ENCODE assay signal across 11 cellular contexts in genomic region chr7:134457166-134457565, GRCh38. TPM values are rescaled to one million over a fixed set of nuclear protein-coding genes. Genes with fewer than 3 reads are reported as not detected.
DNase-seq lines count a peak whose midpoint lies in the region; ATAC-seq, FAIRE-seq and TF ChIP-seq lines count a peak whose summit lies in the region.
"Had no signal": no experiment of that assay in that cellular context is flagged by ENCODE, and none has a peak within 500 bp of the region (broad histone marks: within the 10 kb centered on the region; RNA-seq: fewer than 3 reads in every experiment).

No MANE protein-coding gene starts in this region.

- H3K27ac ChIP-seq in H1 (ENCODE audit: low read depth, low read length), result no peak overlapping the region
- H3K27ac ChIP-seq: skin epidermis had no signal

- H3K9ac ChIP-seq in H1 (replicated peaks in 1 of 4; ENCODE audit: extremely low read depth in 1 of 4, low read depth in 3 of 4, low read length in 3 of 4), result no peak overlapping the region

- H4K5ac ChIP-seq in H1 (ENCODE audit: insufficient read length, low read depth, low read length), result no peak overlapping the region

- WGBS in H1 (ENCODE audit: extremely low coverage in 1 of 2, insufficient coverage in 1 of 2, insufficient read length in 1 of 2, insufficient replicate concordance in 2 of 2, low coverage in 1 of 2, low lambda C conversion rate in 2 of 2, missing lambda C conversion rate in 1 of 2), 2 experiments, result 93% methylated on average over 2 of the region's 2 CpGs; no CpG with 5 or more reads in 1 of the 2 experiments

- peaks cover 0 to 46% of the 10 kb centered on the region in 2 experiments; a peak in 3 of 4 replicates for H3K79me2 ChIP-seq in H1 (ENCODE audit: control insufficient read depth in 1 of 2, insufficient read depth in 2 of 2, low read length in 2 of 2)

- H3K4me1 Mint-ChIP-seq in activated naive CD4-positive, alpha-beta T cell treated with anti-CD3 and anti-CD28 coated beads for 36 hours (ENCODE audit: low read depth), result peaks cover 56% of the 10 kb centered on the region
- peaks cover 38% of the 10 kb centered on the region for H3K4me1 Mint-ChIP-seq in T-helper 17 cell
- H3K4me1 Mint-ChIP-seq in stimulated activated effector memory CD8-positive, alpha-beta T cell treated with anti-CD3 and anti-CD28 coated beads, Interleukin-12 subunit alpha, Interleukin-12 subunit beta, amount 100 ng/mL, for 72 hours, result peaks cover 45% of the 10 kb centered on the region

- no peak overlapping the region for H2BK5ac ChIP-seq in H1 (ENCODE audit: low read depth, low read length)

- CTCF ChIA-PET in activated naive CD4-positive, alpha-beta T cell treated with anti-CD3 and anti-CD28 coated beads for 36 hours (lab: Charles Lee), result interaction anchor here (1.4 to 2.7 kb wide), 2 partner anchors 9 to 25 kb away, joined by 7 to 8 read pairs; no protein-coding TSS in a partner anchor
- CTCF ChIA-PET in H1 (lab: Charles Lee; ENCODE audit: partially characterized antibody), result interaction anchor here (0.6 to 5.8 kb wide), 14 partner anchors 9 to 520 kb away, joined by 3 to 40 read pairs (median 7); partner anchors contain the start of gene AKR1B15

- TF ChIP-seq CTCF in H1 (IDR thresholded peaks at IDR 0.05; ENCODE audit: control extremely low read depth in 1 of 3, insufficient read depth in 1 of 3, low read depth in 1 of 3, low read length in 3 of 3), result no peak

- no peak for TF ChIP-seq RAD21 in H1 (IDR thresholded peaks at IDR 0.05 in 1 of 2, conservative IDR thresholded peaks at IDR 0.05 in 1 of 2; ENCODE audit: low read depth in 2 of 2, low read length in 2 of 2)

- peak overlapping the region; percentile 71; a peak in 2 of 4 replicates for H3K4me2 ChIP-seq in H1 (ENCODE audit: insufficient read depth in 1 of 2, low read depth in 2 of 2, low read length in 2 of 2)

- peaks cover 4% of the 10 kb centered on the region; the same call in 1 of the 2 replicates for H3K23me2 ChIP-seq in H1 (ENCODE audit: low read depth, low read length)

- H3K4me3 ChIP-seq in H1 (ENCODE audit: extremely low read depth in 1 of 4, insufficient read depth in 2 of 4, low read depth in 3 of 4, low read length in 4 of 4), result peak overlapping the region in 1 of 4 experiments; percentile 92; a peak in 2 of 8 replicates

- no peak overlapping the region for H2AK5ac ChIP-seq in H1 (ENCODE audit: low read depth, low read length)

- POLR2A ChIA-PET in H1 (lab: Charles Lee; ENCODE audit: partially characterized antibody), result interaction anchor here (0.6 to 1.4 kb wide), 3 partner anchors 17 to 29 kb away, joined by 3 to 6 read pairs (median 4); no protein-coding TSS in a partner anchor

- H2BK120ac ChIP-seq in H1 (replicated peaks; ENCODE audit: low read depth, low read length), result no peak overlapping the region

- H3K14ac ChIP-seq in H1 (ENCODE audit: insufficient read length), result no peak overlapping the region

- H3K4me1 ChIP-seq in H1 (replicated peaks in 1 of 4; ENCODE audit: control insufficient read depth in 3 of 4, insufficient read depth in 4 of 4, low read length in 3 of 4), result peaks cover 0 to 4% (median 1%) of the 10 kb centered on the region in 4 experiments; a peak in 4 of 7 replicates

- no peak for DNase-seq in activated naive CD4-positive, alpha-beta T cell treated with anti-CD3 and anti-CD28 coated beads for 36 hours
- no peak for DNase-seq in activated naive CD4-positive, alpha-beta T cell (lab: John Stamatoyannopoulos, UW)
- no peak for DNase-seq in T-helper 17 cell
- DNase-seq in H1 (ENCODE audit: low read depth in 1 of 2, low spot score in 2 of 2), result no peak
- DNase-seq in stimulated activated effector memory CD8-positive, alpha-beta T cell treated with anti-CD3 and anti-CD28 coated beads, Interleukin-12 subunit alpha, Interleukin-12 subunit beta, amount 100 ng/mL, for 72 hours (ENCODE audit: low spot score in 2 of 2), result no peak
- no peak for DNase-seq in NCI-H2029 (lab: John Stamatoyannopoulos, UW)
- no peak for DNase-seq in NCI-H524 treated with DMSO at 0.1 percent for 48 hours (lab: John Stamatoyannopoulos, UW)
- DNase-seq in globus pallidus (ENCODE audit: low spot score), result no peak
- DNase-seq: NCI-H1105, NCI-H748 treated with DMSO at 0.1 percent for 48 hours had no signal

- no peak for TF ChIP-seq POLR2A in H1 (IDR thresholded peaks at IDR 0.05; ENCODE audit: control extremely low read depth in 1 of 2, low read depth in 2 of 2, low read length in 2 of 2)

- no peak overlapping the region for H3K56ac ChIP-seq in H1 (replicated peaks; ENCODE audit: insufficient read length, low read depth, low read length)

- no peak overlapping the region for H3K23ac ChIP-seq in H1 (ENCODE audit: insufficient read length)

- no peak overlapping the region for H3K4ac ChIP-seq in H1 (replicated peaks; ENCODE audit: insufficient read length, low read depth, low read length)

- H3K4me3 Mint-ChIP-seq in activated naive CD4-positive, alpha-beta T cell treated with anti-CD3 and anti-CD28 coated beads for 36 hours, result peak overlapping the region; percentile 81
- H3K4me3 Mint-ChIP-seq in T-helper 17 cell, result peak overlapping the region; percentile 92
- peak overlapping the region; percentile 82 for H3K4me3 Mint-ChIP-seq in stimulated activated effector memory CD8-positive, alpha-beta T cell treated with anti-CD3 and anti-CD28 coated beads, Interleukin-12 subunit alpha, Interleukin-12 subunit beta, amount 100 ng/mL, for 72 hours

- H4K91ac ChIP-seq in H1 (replicated peaks; ENCODE audit: insufficient read length, low read length), result no peak overlapping the region

- no peak overlapping the region for H3K27ac Mint-ChIP-seq in activated naive CD4-positive, alpha-beta T cell treated with anti-CD3 and anti-CD28 coated beads for 36 hours
- peak overlapping the region; percentile 21 for H3K27ac Mint-ChIP-seq in T-helper 17 cell
- no peak overlapping the region for H3K27ac Mint-ChIP-seq in stimulated activated effector memory CD8-positive, alpha-beta T cell treated with anti-CD3 and anti-CD28 coated beads, Interleukin-12 subunit alpha, Interleukin-12 subunit beta, amount 100 ng/mL, for 72 hours

- peaks cover 8% of the 10 kb centered on the region for H3K79me1 ChIP-seq in H1 (ENCODE audit: low read depth, low read length)

- no peak overlapping the region for H2BK20ac ChIP-seq in H1 (ENCODE audit: low read length)

- ATAC-seq in T-helper 17 cell, result no peak
- no peak for ATAC-seq in stimulated activated effector memory CD8-positive, alpha-beta T cell treated with anti-CD3 and anti-CD28 coated beads, Interleukin-12 subunit alpha, Interleukin-12 subunit beta, amount 100 ng/mL, for 72 hours

- peaks cover 7% of the 10 kb centered on the region for H3K36me3 Mint-ChIP-seq in activated naive CD4-positive, alpha-beta T cell treated with anti-CD3 and anti-CD28 coated beads for 36 hours (ENCODE audit: low read depth)
- H3K36me3 Mint-ChIP-seq in T-helper 17 cell (ENCODE audit: low read depth), result peaks cover 2% of the 10 kb centered on the region
- peaks cover 6% of the 10 kb centered on the region for H3K36me3 Mint-ChIP-seq in stimulated activated effector memory CD8-positive, alpha-beta T cell treated with anti-CD3 and anti-CD28 coated beads, Interleukin-12 subunit alpha, Interleukin-12 subunit beta, amount 100 ng/mL, for 72 hours

- no peak overlapping the region for H2AFZ ChIP-seq in H1 (ENCODE audit: low read length)

- no peak for TF ChIP-seq EP300 in H1 (IDR thresholded peaks at IDR 0.05; ENCODE audit: borderline replicate concordance in 1 of 2, low read depth in 2 of 2, low read length in 2 of 2)

- H3K9me3 ChIP-seq in T-helper 17 cell (ENCODE audit: control insufficient read depth, low read length, poor library complexity, severe bottlenecking) (no peaks in the 10 kb centered on the region), H1 (ENCODE audit: insufficient read depth in 2 of 2, low read depth in 1 of 2, low read length in 1 of 2) (no peaks in the 10 kb centered on the region)

- no peak overlapping the region for H2BK15ac ChIP-seq in H1 (ENCODE audit: low read length)

- no peak overlapping the region for H3K18ac ChIP-seq in H1 (ENCODE audit: extremely low read depth, low read length)

- no peak overlapping the region for H4K8ac ChIP-seq in H1 (ENCODE audit: extremely low read depth, insufficient read depth, low read length)

- H3K27me3 ChIP-seq in H1 (replicated peaks in 1 of 4; ENCODE audit: control insufficient read depth in 3 of 4, extremely low read depth in 1 of 4, insufficient read depth in 3 of 4, low read length in 3 of 4), result peaks cover 0 to 2% (median 0%) of the 10 kb centered on the region in 4 experiments; a peak in 2 of 7 replicates

- H3K9me3 Mint-ChIP-seq in activated naive CD4-positive, alpha-beta T cell treated with anti-CD3 and anti-CD28 coated beads for 36 hours, result no peaks in the 10 kb centered on the region
- H3K9me3 Mint-ChIP-seq in stimulated activated effector memory CD8-positive, alpha-beta T cell treated with anti-CD3 and anti-CD28 coated beads, Interleukin-12 subunit alpha, Interleukin-12 subunit beta, amount 100 ng/mL, for 72 hours, result no peaks in the 10 kb centered on the region

- no peak overlapping the region for H2BK12ac ChIP-seq in H1 (ENCODE audit: low read depth, low read length)

- intact Hi-C loops in activated naive CD4-positive, alpha-beta T cell treated with anti-CD3 and anti-CD28 coated beads for 36 hours (cut with micrococcal nuclease), result loop anchor here (5.0 to 10.0 kb wide), 6 partner anchors 408 to 1528 kb away; partner anchors contain the start of genes AGBL3, NUP205 and TMEM140

- H3K27me3 Mint-ChIP-seq in activated naive CD4-positive, alpha-beta T cell treated with anti-CD3 and anti-CD28 coated beads for 36 hours (ENCODE audit: low read depth), result no peaks in the 10 kb centered on the region
- H3K27me3 Mint-ChIP-seq in T-helper 17 cell, result no peaks in the 10 kb centered on the region

- FAIRE-seq in H1 (lab: Jason Lieb, UNC), result no peak

- peaks cover 11 to 12% of the 10 kb centered on the region in 2 experiments for H4K20me1 ChIP-seq in H1 (replicated peaks in 1 of 2; ENCODE audit: control insufficient read depth in 1 of 2, insufficient read depth in 2 of 2, low read length in 2 of 2)

- peaks cover 0 to 9% (median 0%) of the 10 kb centered on the region in 4 experiments; a peak in 1 of 8 replicates for H3K36me3 ChIP-seq in H1 (ENCODE audit: control insufficient read depth in 2 of 4, insufficient read depth in 4 of 4, low read length in 3 of 4)

TF ChIP-seq in H1, 55 proteins besides CTCF, POLR2A, EP300 and RAD21 (continues in another document):
- TF ChIP-seq SAP30 (IDR thresholded peaks at IDR 0.05; ENCODE audit: insufficient read depth, insufficient replicate concordance, low read length), result no peak

RNA-seq across cellular contexts. Expression of gene AKR1B1, which starts 1.7 kb away (rescaled TPM):
- total RNA-seq in activated naive CD4-positive, alpha-beta T cell treated with anti-CD3 and anti-CD28 coated beads for 36 hours, result 100 to 1,000 TPM; 103 to 107 TPM
- total RNA-seq in T-helper 17 cell, result 10 to 100 TPM; 48.4 to 60.1 TPM
- total RNA-seq in H1 (2021; fragmentation: NEBNext Ultra II Directional; extraction: Animal tissue kit (Norgen Biotek cat#: 25700)), result 189 and 195 TPM in 2 replicates
- polyA plus RNA-seq in H1 (2011; rRNA removed), result 215 and 273 TPM in 2 replicates
- polyA plus RNA-seq in H1 (2011; cell fraction: cytosol; rRNA removed), result 257 TPM
- 214 TPM for polyA plus RNA-seq in H1 (2011; cell fraction: nucleus; rRNA removed)
- polyA plus RNA-seq in H1 (2012, experiment 1 of 2), result 196 to 244 TPM (median 233 TPM) in 4 replicates
- 315 TPM for polyA plus RNA-seq in H1 (2012, experiment 2 of 2)
- 142 TPM for polyA plus RNA-seq in H1 (2013, experiment 1 of 2)
- 141 TPM for polyA plus RNA-seq in H1 (2013, experiment 2 of 2)
- 152 and 157 TPM in 2 replicates for polyA minus RNA-seq in H1 (2011; rRNA and poly(A)+ RNA removed)
- polyA minus RNA-seq in H1 (2011; cell fraction: cytosol; rRNA and poly(A)+ RNA removed), result 57.9 TPM
- polyA minus RNA-seq in H1 (2011; cell fraction: nucleus; rRNA and poly(A)+ RNA removed), result 85.7 TPM
